10 cellular contexts compared by ENCODE assay signal in genomic region chr22:50400406-50400805, GRCh38. TPM values are rescaled to one million over a fixed set of nuclear protein-coding genes. Genes with fewer than 3 reads are reported as not detected.
DNase-seq lines count a peak whose midpoint lies in the region; ATAC-seq and TF ChIP-seq lines count a peak whose summit lies in the region.
"Had no signal": no experiment of that assay in that cellular context is flagged by ENCODE, and none has a peak within 500 bp of the region (broad histone marks: within the 10 kb centered on the region; RNA-seq: fewer than 3 reads in every experiment).

No MANE protein-coding gene starts in this region.

- H3K9me3 ChIP-seq in CD4-positive, CD25-positive, alpha-beta regulatory T cell (ENCODE audit: control insufficient read depth in 2 of 2, low read length in 2 of 2) = no peaks in the 10 kb centered on the region
- H3K9me3 ChIP-seq in T-helper 17 cell (ENCODE audit: control insufficient read depth, low read length, poor library complexity, severe bottlenecking) = no peaks in the 10 kb centered on the region

- no peaks in the 10 kb centered on the region for H3K27me3 Mint-ChIP-seq in CD4-positive, CD25-positive, alpha-beta regulatory T cell
- H3K27me3 Mint-ChIP-seq in T-helper 17 cell (no peaks in the 10 kb centered on the region), progenitor cell of endocrine pancreas (no peaks in the 10 kb centered on the region)
- no peaks in the 10 kb centered on the region for H3K27me3 Mint-ChIP-seq in effector memory CD8-positive, alpha-beta T cell

- no peak overlapping the region for H3K27ac ChIP-seq in CD4-positive, CD25-positive, alpha-beta regulatory T cell (ENCODE audit: insufficient read depth, low read length, poor library complexity, severe bottlenecking)

- DNase-seq in CD4-positive, CD25-positive, alpha-beta regulatory T cell = no peak
- DNase-seq in T-helper 17 cell (no peak), progenitor cell of endocrine pancreas (ENCODE audit: low spot score, unreplicated experiment) (no peak), DMS79 (lab: John Stamatoyannopoulos, UW) (no peak)
- no peak for DNase-seq in effector memory CD8-positive, alpha-beta T cell
- DNase-seq: cortex of kidney, NCI-H345 had no signal

- peaks cover 19% of the 10 kb centered on the region for H3K36me3 ChIP-seq in CD4-positive, CD25-positive, alpha-beta regulatory T cell (ENCODE audit: control insufficient read depth, insufficient read depth, low read length)

- H3K4me1 ChIP-seq in CD4-positive, CD25-positive, alpha-beta regulatory T cell (ENCODE audit: control insufficient read depth, insufficient read depth, low read length, poor library complexity, severe bottlenecking) = no peaks in the 10 kb centered on the region

- no peak for TF ChIP-seq CTCF in progenitor cell of endocrine pancreas (IDR thresholded peaks at IDR 0.05; ENCODE audit: unreplicated experiment)

- no peaks in the 10 kb centered on the region for H3K27me3 ChIP-seq in CD4-positive, CD25-positive, alpha-beta regulatory T cell (ENCODE audit: control insufficient read depth, insufficient read depth, low read length)

- H3K9me3 Mint-ChIP-seq in CD4-positive, CD25-positive, alpha-beta regulatory T cell = no peaks in the 10 kb centered on the region
- H3K9me3 Mint-ChIP-seq in effector memory CD8-positive, alpha-beta T cell = no peaks in the 10 kb centered on the region
- H3K9me3 Mint-ChIP-seq in progenitor cell of endocrine pancreas (ENCODE audit: low read depth) = no peaks in the 10 kb centered on the region

- H3K36me3 Mint-ChIP-seq in CD4-positive, CD25-positive, alpha-beta regulatory T cell = peaks cover 6% of the 10 kb centered on the region
- H3K36me3 Mint-ChIP-seq in T-helper 17 cell (ENCODE audit: low read depth) = no peaks in the 10 kb centered on the region
- H3K36me3 Mint-ChIP-seq in effector memory CD8-positive, alpha-beta T cell (ENCODE audit: insufficient read depth) = peaks cover 32% of the 10 kb centered on the region
- H3K36me3 Mint-ChIP-seq in progenitor cell of endocrine pancreas (ENCODE audit: insufficient read depth) = peaks cover 25% of the 10 kb centered on the region

- H3K4me3 Mint-ChIP-seq in CD4-positive, CD25-positive, alpha-beta regulatory T cell = no peak overlapping the region
- H3K4me3 Mint-ChIP-seq in T-helper 17 cell = no peak overlapping the region
- no peak overlapping the region for H3K4me3 Mint-ChIP-seq in effector memory CD8-positive, alpha-beta T cell
- no peak overlapping the region for H3K4me3 Mint-ChIP-seq in progenitor cell of endocrine pancreas (ENCODE audit: low read depth)

- H3K4me3 ChIP-seq in CD4-positive, CD25-positive, alpha-beta regulatory T cell (ENCODE audit: low read depth, low read length) = no peak overlapping the region

- ATAC-seq in CD4-positive, CD25-positive, alpha-beta regulatory T cell (ENCODE audit: low read depth in 2 of 2) = no peak
- ATAC-seq in T-helper 17 cell = no peak
- ATAC-seq in effector memory CD8-positive, alpha-beta T cell (replicated peaks) = no peak
- no peak for ATAC-seq in HG02852 (IDR thresholded peaks at IDR 0.05; ENCODE audit: unreplicated experiment)
- ATAC-seq in GM21367 (IDR thresholded peaks at IDR 0.05; ENCODE audit: unreplicated experiment) = no peak
- ATAC-seq in HG03342 (IDR thresholded peaks at IDR 0.05; ENCODE audit: unreplicated experiment) = no peak

- peak overlapping the region in 2 of 3 donors; percentile 87 to 89 for H3K27ac Mint-ChIP-seq in CD4-positive, CD25-positive, alpha-beta regulatory T cell
- H3K27ac Mint-ChIP-seq in T-helper 17 cell = peak overlapping the region; percentile 92
- H3K27ac Mint-ChIP-seq in effector memory CD8-positive, alpha-beta T cell = peak overlapping the region; percentile 82 to 93
- peak overlapping the region; percentile 58 for H3K27ac Mint-ChIP-seq in progenitor cell of endocrine pancreas

- peaks cover 4 to 33% (median 21%) of the 10 kb centered on the region in 4 donors for H3K4me1 Mint-ChIP-seq in CD4-positive, CD25-positive, alpha-beta regulatory T cell
- H3K4me1 Mint-ChIP-seq in T-helper 17 cell (peaks cover 22% of the 10 kb centered on the region), progenitor cell of endocrine pancreas (ENCODE audit: low read depth) (peaks cover 25% of the 10 kb centered on the region)
- peaks cover 30 to 37% of the 10 kb centered on the region in 2 donors for H3K4me1 Mint-ChIP-seq in effector memory CD8-positive, alpha-beta T cell (ENCODE audit: low read depth in 2 of 2)

RNA-seq across cellular contexts. Expression of gene PPP6R2, which starts 57.3 kb away (rescaled TPM):
- total RNA-seq in CD4-positive, CD25-positive, alpha-beta regulatory T cell = 85.7 TPM
- 10 to 100 TPM; 15.9 to 19.4 (median 17.2) TPM for polyA plus RNA-seq in CD4-positive, CD25-positive, alpha-beta regulatory T cell
- total RNA-seq in T-helper 17 cell (10 to 100 TPM; 62.1 to 63.7 TPM), progenitor cell of endocrine pancreas (85.7 and 87.9 TPM in 2 replicates)
